ENCODE assay signal across 14 cellular contexts in genomic region chr1:24233684-24234600, GRCh38. TPM values are rescaled to one million over a fixed set of nuclear protein-coding genes. Genes with fewer than 3 reads are reported as not detected.
A peak's percentile ranks its signal among the peaks of the same experiment; 100 is the strongest.
DNase-seq lines count a peak whose midpoint lies in the region; FAIRE-seq and TF ChIP-seq lines count a peak whose summit lies in the region.
"Had no signal": no experiment of that assay in that cellular context is flagged by ENCODE, and none has a peak within 500 bp of the region (broad histone marks: within the 10 kb centered on the region; RNA-seq: fewer than 3 reads in every experiment).

No MANE protein-coding gene starts in this region.

- no peaks in the 10 kb centered on the region for H4K20me1 ChIP-seq in astrocyte (ENCODE audit: insufficient read depth, low read length)

- peak overlapping the region; percentile 60 for H3K27ac ChIP-seq in HUES48 (ENCODE audit: low read depth, low read length)
- peak overlapping the region; percentile 13 for H3K27ac ChIP-seq in astrocyte (ENCODE audit: low read depth, low read length)

- H3K4me3 ChIP-seq in HUES48 (ENCODE audit: low read depth, low read length) (no peak overlapping the region), astrocyte (ENCODE audit: insufficient read depth, low read depth, low read length) (peak overlapping the region; percentile 31), fibroblast of pulmonary artery (replicated peaks; ENCODE audit: low read depth, low read length) (no peak overlapping the region), skeletal muscle satellite cell (ENCODE audit: low read length) (no peak overlapping the region)
- H3K4me3 ChIP-seq: HAP-1 had no signal

- FAIRE-seq in astrocyte (lab: Jason Lieb, UNC), result no peak

- no peaks in the 10 kb centered on the region for H3K27me3 ChIP-seq in HUES48 (ENCODE audit: control insufficient read depth, insufficient read depth, low read length)
- H3K27me3 ChIP-seq in astrocyte (ENCODE audit: insufficient read depth, low read length), result no peaks in the 10 kb centered on the region
- peaks cover 19% of the 10 kb centered on the region for H3K27me3 ChIP-seq in skeletal muscle satellite cell (ENCODE audit: control insufficient read depth, insufficient read depth, low read length)

- DNase-seq in astrocyte (ENCODE audit: low read depth) (peak; percentile 50), fibroblast of pulmonary artery (ENCODE audit: low read depth) (peak; percentile 17), epidermal melanocyte (ENCODE audit: insufficient read length, low spot score) (no peak), DMS 273 (lab: John Stamatoyannopoulos, UW; ENCODE audit: unreplicated experiment) (no peak), midbrain (lab: John Stamatoyannopoulos, UW) (no peak)
- DNase-seq in activated CD4-positive, CD25-positive, alpha-beta regulatory T cell (lab: John Stamatoyannopoulos, UW), result no peak
- DNase-seq: CD8-positive, alpha-beta memory T cell; NCI-H1048; NCI-H146; NCI-H345; NCI-H774 had no signal

- H3K9me3 ChIP-seq in HUES48 (ENCODE audit: control insufficient read depth, insufficient read depth, low read length) (no peaks in the 10 kb centered on the region), astrocyte (ENCODE audit: insufficient read depth, low read depth, low read length) (no peaks in the 10 kb centered on the region), skeletal muscle satellite cell (replicated peaks; ENCODE audit: low read length) (no peaks in the 10 kb centered on the region)
- H3K9me3 ChIP-seq: HAP-1 had no signal

- H3K27me3 Mint-ChIP-seq in astrocyte (ENCODE audit: low read depth, unreplicated experiment), result peaks cover 7% of the 10 kb centered on the region

- peak overlapping the region; percentile 54 for H3K4me2 ChIP-seq in astrocyte (ENCODE audit: low read length)
- H3K4me2 ChIP-seq in skeletal muscle satellite cell (ENCODE audit: low read length), result peak overlapping the region; percentile 6

- no peaks in the 10 kb centered on the region for H3K36me3 Mint-ChIP-seq in astrocyte (ENCODE audit: low read depth, unreplicated experiment)
- H3K36me3 Mint-ChIP-seq: CD8-positive, alpha-beta memory T cell had no signal

- H3K4me3 Mint-ChIP-seq in astrocyte (ENCODE audit: unreplicated experiment), result no peak overlapping the region
- H3K4me3 Mint-ChIP-seq: CD8-positive, alpha-beta memory T cell had no signal

- peaks cover 12% of the 10 kb centered on the region for H3K4me1 Mint-ChIP-seq in astrocyte (ENCODE audit: low read depth, unreplicated experiment)
- H3K4me1 Mint-ChIP-seq: CD8-positive, alpha-beta memory T cell had no signal

- H3K9ac ChIP-seq in HUES48 (ENCODE audit: low read depth, low read length) (no peak overlapping the region), astrocyte (ENCODE audit: low read length) (no peak overlapping the region), skeletal muscle satellite cell (ENCODE audit: low read depth, low read length) (no peak overlapping the region)

- no peaks in the 10 kb centered on the region for H3K79me2 ChIP-seq in astrocyte (ENCODE audit: insufficient read depth, low read length)

- H3K27ac Mint-ChIP-seq in astrocyte (ENCODE audit: unreplicated experiment), result no peak overlapping the region
- H3K27ac Mint-ChIP-seq: CD8-positive, alpha-beta memory T cell had no signal

- H3K9me3 Mint-ChIP-seq in astrocyte (ENCODE audit: unreplicated experiment), result peaks cover 4% of the 10 kb centered on the region
- H3K9me3 Mint-ChIP-seq: CD8-positive, alpha-beta memory T cell had no signal

- H3K36me3 ChIP-seq in HUES48 (ENCODE audit: control insufficient read depth, insufficient read depth, low read length) (no peaks in the 10 kb centered on the region), astrocyte (ENCODE audit: insufficient read depth, low read length) (no peaks in the 10 kb centered on the region), skeletal muscle satellite cell (ENCODE audit: insufficient read depth, low read length) (no peaks in the 10 kb centered on the region)
- H3K36me3 ChIP-seq: HAP-1 had no signal

- TF ChIP-seq CTCF in astrocyte (IDR thresholded peaks at IDR 0.05; ENCODE audit: insufficient read depth, low read depth, low read length) (no peak), fibroblast of pulmonary artery (IDR thresholded peaks at IDR 0.05; ENCODE audit: low read length, missing control alignments) (no peak)

- H3K4me1 ChIP-seq in HUES48 (ENCODE audit: control insufficient read depth, insufficient read depth, low read length) (0 out of 2 replicates have a peak, but pooled peaks cover 5% of the 10 kb centered on the region), astrocyte (ENCODE audit: insufficient read depth, low read length) (peaks cover 11% of the 10 kb centered on the region), skeletal muscle satellite cell (ENCODE audit: control insufficient read depth, insufficient read depth, low read length) (peaks cover 26% of the 10 kb centered on the region)
- H3K4me1 ChIP-seq: HAP-1 had no signal

- peak overlapping the region; percentile 41 for H2AFZ ChIP-seq in astrocyte (ENCODE audit: low read depth, low read length)

RNA-seq across cellular contexts. Expression of gene IFNLR1, which starts 46.9 kb away (rescaled TPM):
- 0.94 and 1.5 TPM in 2 replicates for total RNA-seq in astrocyte
- not detected in 2 replicates for total RNA-seq in skeletal muscle satellite cell (2012; rRNA removed)

Comparison
In these comparisons a context has a peak if more than half of its experiments do, and no peak if none do; other contexts are left out.
1. DNase-seq: peak in astrocyte (single experiment) and fibroblast of pulmonary artery (single experiment); none in epidermal melanocyte (single experiment), DMS 273 (single experiment), activated CD4-positive, CD25-positive, alpha-beta regulatory T cell (0 of 4) and midbrain (single experiment).